In the genomic region with DNA sequence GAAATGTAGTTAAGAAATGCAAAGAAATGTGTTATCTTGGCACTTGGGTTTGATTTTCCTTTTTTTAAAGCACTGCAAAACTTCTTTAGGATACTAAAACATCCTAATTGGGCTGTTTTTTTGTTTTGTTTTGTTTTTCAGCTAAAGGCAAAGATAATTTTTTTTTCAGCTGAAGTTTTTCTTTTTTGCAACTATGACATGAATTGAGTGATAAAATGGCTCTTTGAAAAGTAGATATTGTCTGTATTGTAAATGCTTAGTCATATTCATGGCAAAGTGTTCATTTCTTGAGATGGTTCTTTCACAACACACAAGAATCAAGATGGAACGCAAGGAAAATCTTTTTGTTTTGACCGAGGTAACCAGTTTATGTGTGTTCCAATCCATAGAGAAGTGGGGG, we compare ENCODE assay signal across 25 cellular contexts. TPM values are rescaled to one million over a fixed set of nuclear protein-coding genes. Genes with fewer than 3 reads are reported as not detected.
DNase-seq lines count a peak whose midpoint lies in the region; ATAC-seq and TF ChIP-seq lines count a peak whose summit lies in the region.
"Had no signal": no experiment of that assay in that cellular context is flagged by ENCODE, and none has a peak within 500 bp of the region (broad histone marks: within the 10 kb centered on the region; RNA-seq: fewer than 3 reads in every experiment).

No MANE protein-coding gene starts in this region.

- TF ChIP-seq CTCF in natural killer cell (IDR thresholded peaks at IDR 0.05), result no peak
- TF ChIP-seq CTCF in Panc1 (IDR thresholded peaks at IDR 0.05), result no peak
- TF ChIP-seq CTCF in nephron progenitor cell (IDR thresholded peaks at IDR 0.05), result no peak
- TF ChIP-seq CTCF in GM10266 (IDR thresholded peaks at IDR 0.05; ENCODE audit: control insufficient read depth, insufficient read depth, low read depth, missing control alignments), result no peak
- no peak for TF ChIP-seq CTCF in prostate gland (IDR thresholded peaks at IDR 0.05)

- H3K4me3 Mint-ChIP-seq in natural killer cell, result no peak overlapping the region
- no peak overlapping the region for H3K4me3 Mint-ChIP-seq in natural killer cell treated with Interleukin-12 subunit alpha and Interleukin-12 subunit beta and Interleukin-15 and Interleukin-18, amount 100 ng/mL, for 72 hours
- no peak overlapping the region for H3K4me3 Mint-ChIP-seq in nephron progenitor cell
- H3K4me3 Mint-ChIP-seq in activated CD4-positive, alpha-beta T cell treated with anti-CD3 and anti-CD28 coated beads, Interleukin-2, amount 10 ng/mL, durations not matched to agents 7 days and 5 days, result no peak overlapping the region
- H3K4me3 Mint-ChIP-seq: CD4-positive, alpha-beta memory T cell had no signal

- H3K27ac Mint-ChIP-seq in natural killer cell (peak overlapping the region; percentile 27 to 67), nephron progenitor cell (peak overlapping the region; percentile 26)
- H3K27ac Mint-ChIP-seq in natural killer cell treated with Interleukin-12 subunit alpha and Interleukin-12 subunit beta and Interleukin-15 and Interleukin-18, amount 100 ng/mL, for 72 hours, result no peak overlapping the region
- H3K27ac Mint-ChIP-seq in activated CD4-positive, alpha-beta T cell treated with anti-CD3 and anti-CD28 coated beads, Interleukin-2, amount 10 ng/mL, durations not matched to agents 7 days and 5 days, result no peak overlapping the region

- H3K27me3 Mint-ChIP-seq in natural killer cell (ENCODE audit: low read depth in 2 of 2) (no peaks in the 10 kb centered on the region), nephron progenitor cell (ENCODE audit: low read depth, poor library complexity) (no peaks in the 10 kb centered on the region)
- no peaks in the 10 kb centered on the region for H3K27me3 Mint-ChIP-seq in natural killer cell treated with Interleukin-12 subunit alpha and Interleukin-12 subunit beta and Interleukin-15 and Interleukin-18, amount 100 ng/mL, for 72 hours
- H3K27me3 Mint-ChIP-seq in activated CD4-positive, alpha-beta T cell treated with anti-CD3 and anti-CD28 coated beads, Interleukin-2, amount 10 ng/mL, durations not matched to agents 7 days and 5 days, result no peaks in the 10 kb centered on the region
- H3K27me3 Mint-ChIP-seq: CD4-positive, alpha-beta memory T cell had no signal

- no peak overlapping the region for H3K27ac ChIP-seq in Panc1 (ENCODE audit: low read length)
- no peak overlapping the region for H3K27ac ChIP-seq in prostate gland
- H3K27ac ChIP-seq: A549; BLaER1 treated with 17β-estradiol and CSF1 and Interleukin-3, amounts not matched to agents 10 nM and 100 nM; HL-60 had no signal

- H3K4me1 Mint-ChIP-seq in natural killer cell, result peaks cover 18 to 28% of the 10 kb centered on the region in 2 donors
- H3K4me1 Mint-ChIP-seq in natural killer cell treated with Interleukin-12 subunit alpha and Interleukin-12 subunit beta and Interleukin-15 and Interleukin-18, amount 100 ng/mL, for 72 hours (ENCODE audit: low read depth in 2 of 2), result peaks cover 27 to 30% of the 10 kb centered on the region in 2 donors
- no peaks in the 10 kb centered on the region for H3K4me1 Mint-ChIP-seq in nephron progenitor cell
- H3K4me1 Mint-ChIP-seq in activated CD4-positive, alpha-beta T cell treated with anti-CD3 and anti-CD28 coated beads, Interleukin-2, amount 10 ng/mL, durations not matched to agents 7 days and 5 days, result no peaks in the 10 kb centered on the region

- in situ Hi-C loops in Panc1 (cut with HindIII; ENCODE audit: low pct_unique_long_range_greater_than_20kb, low sequenced_read_pairs), result no loop called here

- H3K9me3 Mint-ChIP-seq in natural killer cell, result no peaks in the 10 kb centered on the region
- no peaks in the 10 kb centered on the region for H3K9me3 Mint-ChIP-seq in natural killer cell treated with Interleukin-12 subunit alpha and Interleukin-12 subunit beta and Interleukin-15 and Interleukin-18, amount 100 ng/mL, for 72 hours
- no peaks in the 10 kb centered on the region for H3K9me3 Mint-ChIP-seq in nephron progenitor cell
- H3K9me3 Mint-ChIP-seq in activated CD4-positive, alpha-beta T cell treated with anti-CD3 and anti-CD28 coated beads, Interleukin-2, amount 10 ng/mL, durations not matched to agents 7 days and 5 days, result no peaks in the 10 kb centered on the region
- H3K9me3 Mint-ChIP-seq: CD4-positive, alpha-beta memory T cell had no signal

- H3K36me3 ChIP-seq in Panc1 (ENCODE audit: control insufficient read depth, insufficient read depth, low read length) (no peaks in the 10 kb centered on the region; the same call in 1 of the 2 replicates), prostate gland (no peaks in the 10 kb centered on the region)

- POLR2A ChIA-PET in Panc1 (lab: Charles Lee), result no interaction called here
- POLR2A ChIA-PET in activated CD4-positive, alpha-beta T cell treated with anti-CD3 and anti-CD28 coated beads, Interleukin-2, amount 10 ng/mL, durations not matched to agents 7 days and 5 days (lab: Charles Lee), result no interaction called here

- ATAC-seq in natural killer cell, result no peak
- no peak for ATAC-seq in natural killer cell treated with Interleukin-12 subunit alpha and Interleukin-12 subunit beta and Interleukin-15 and Interleukin-18, amount 100 ng/mL, for 72 hours
- no peak for ATAC-seq in Panc1
- ATAC-seq: A549 had no signal

- no peaks in the 10 kb centered on the region for H3K9me3 ChIP-seq in Panc1 (ENCODE audit: control insufficient read depth, insufficient read depth, low read depth, low read length)
- H3K9me3 ChIP-seq in prostate gland, result no peaks in the 10 kb centered on the region
- H3K9me3 ChIP-seq: A549; BLaER1 treated with 17β-estradiol and CSF1 and Interleukin-3, amounts not matched to agents 10 nM and 100 nM had no signal

- no peaks in the 10 kb centered on the region for H3K27me3 ChIP-seq in Panc1 (ENCODE audit: control insufficient read depth, insufficient read depth, low read length)
- H3K27me3 ChIP-seq in prostate gland (replicated peaks; ENCODE audit: insufficient read depth), result no peaks in the 10 kb centered on the region
- H3K27me3 ChIP-seq: BLaER1 treated with 17β-estradiol and CSF1 and Interleukin-3, amounts not matched to agents 10 nM and 100 nM had no signal

- CTCF ChIA-PET in Panc1 (lab: Charles Lee), result no interaction called here
- CTCF ChIA-PET in activated CD4-positive, alpha-beta T cell treated with anti-CD3 and anti-CD28 coated beads, Interleukin-2, amount 10 ng/mL, durations not matched to agents 7 days and 5 days (lab: Charles Lee), result interaction anchor here (1.0 to 1.4 kb wide), 4 partner anchors 21 to 519 kb away, joined by 3 read pairs; no protein-coding TSS in a partner anchor

- TF ChIP-seq POLR2A in prostate gland (IDR thresholded peaks at IDR 0.05), result no peak

- H3K36me3 Mint-ChIP-seq in natural killer cell (peaks cover 39% of the 10 kb centered on the region), nephron progenitor cell (ENCODE audit: low read depth) (peaks cover 42% of the 10 kb centered on the region)
- peaks cover 38% of the 10 kb centered on the region for H3K36me3 Mint-ChIP-seq in natural killer cell treated with Interleukin-12 subunit alpha and Interleukin-12 subunit beta and Interleukin-15 and Interleukin-18, amount 100 ng/mL, for 72 hours
- peaks cover 52% of the 10 kb centered on the region for H3K36me3 Mint-ChIP-seq in activated CD4-positive, alpha-beta T cell treated with anti-CD3 and anti-CD28 coated beads, Interleukin-2, amount 10 ng/mL, durations not matched to agents 7 days and 5 days (ENCODE audit: low read depth)

- BruUV-seq in Panc1 (replicated peaks; lab: Mats Ljungman, UMichigan), result TSS peak; percentile 40

- H3K4me1 ChIP-seq in Panc1 (ENCODE audit: control insufficient read depth, insufficient read depth, low read length), result no peaks in the 10 kb centered on the region
- no peaks in the 10 kb centered on the region for H3K4me1 ChIP-seq in prostate gland (replicated peaks)
- H3K4me1 ChIP-seq: A549 had no signal

- WGBS in prostate gland, result 96% methylated on average over 2 of the region's 2 CpGs

- H3K4me3 ChIP-seq in Panc1 (ENCODE audit: low read depth in 2 of 2, low read length in 2 of 2) (no peak overlapping the region), prostate gland (no peak overlapping the region)
- H3K4me3 ChIP-seq: A549; BLaER1 treated with 17β-estradiol and CSF1 and Interleukin-3, amounts not matched to agents 10 nM and 100 nM had no signal

- intact Hi-C loops in natural killer cell (cut with micrococcal nuclease) (no loop called here), Panc1 (cut with micrococcal nuclease; ENCODE audit: unreplicated experiment) (no loop called here), prostate gland (cut with DNase I) (no loop called here)

- DNase-seq in natural killer cell, result no peak
- no peak for DNase-seq in natural killer cell treated with Interleukin-12 subunit alpha and Interleukin-12 subunit beta and Interleukin-15 and Interleukin-18, amount 100 ng/mL, for 72 hours (ENCODE audit: low spot score)
- DNase-seq in Panc1 (ENCODE audit: low read depth, low spot score), result no peak
- no peak for DNase-seq in nephron progenitor cell
- no peak for DNase-seq in GM10266 (ENCODE audit: extremely low spot score)
- no peak for DNase-seq in prostate gland (ENCODE audit: low spot score)
- no peak for DNase-seq in activated CD4-positive, alpha-beta T cell treated with anti-CD3 and anti-CD28 coated beads, Interleukin-2, amount 10 ng/mL, durations not matched to agents 7 days and 5 days
- DNase-seq: AML-193; CD4-positive, alpha-beta memory T cell; COR-L47; GDM1; Karpas-422; NCI-H1092 treated with DMSO at 0.1 percent for 48 hours; NCI-H1436; NCI-H187; NCI-H2081 treated with DMSO at 0.1 percent for 48 hours; NCI-H2171 treated with DMSO at 0.1 percent for 48 hours; NCI-H345; NCI-H524; NCI-H748 treated with DMSO at 0.1 percent for 48 hours; RPMI8226; SHP77 had no signal

RNA-seq across cellular contexts. Expression of a gene that starts 35.1 kb away (rescaled TPM):
- total RNA-seq in natural killer cell (100 to 1,000 TPM; 109 to 114 (median 112) TPM), Panc1 (2021; ENCODE audit: unreplicated experiment) (14.4 TPM), prostate gland (10 to 100 TPM; 47.7 to 55.4 TPM)
- total RNA-seq in natural killer cell treated with Interleukin-12 subunit alpha and Interleukin-12 subunit beta and Interleukin-15 and Interleukin-18, amount 100 ng/mL, for 72 hours, result 10 to 100 TPM; 68.6 to 68.9 TPM
- polyA plus RNA-seq in Panc1 (2012; ENCODE audit: insufficient read length), result 5.5 TPM
- total RNA-seq in activated CD4-positive, alpha-beta T cell treated with anti-CD3 and anti-CD28 coated beads, Interleukin-2, amount 10 ng/mL, durations not matched to agents 7 days and 5 days, result 10 to 100 TPM; 30.2 to 33.5 TPM

Comparison
In these comparisons a context has a peak if more than half of its experiments do, and no peak if none do; other contexts are left out.
1. H3K27ac Mint-ChIP-seq: peak in natural killer cell (2 of 2) and nephron progenitor cell (single experiment); none in natural killer cell treated with Interleukin-12 subunit alpha and Interleukin-12 subunit beta and Interleukin-15 and Interleukin-18, amount 100 ng/mL, for 72 hours (0 of 2) and activated CD4-positive, alpha-beta T cell treated with anti-CD3 and anti-CD28 coated beads, Interleukin-2, amount 10 ng/mL, durations not matched to agents 7 days and 5 days (single experiment).